Comparison of ENCODE assay signal across 14 cellular contexts in genomic region chr10:89235073-89235798, GRCh38. TPM values are rescaled to one million over a fixed set of nuclear protein-coding genes. Genes with fewer than 3 reads are reported as not detected.
DNase-seq lines count a peak whose midpoint lies in the region; TF ChIP-seq lines count a peak whose summit lies in the region.
"Had no signal": no experiment of that assay in that cellular context is flagged by ENCODE, and none has a peak within 500 bp of the region (broad histone marks: within the 10 kb centered on the region; RNA-seq: fewer than 3 reads in every experiment).

No MANE protein-coding gene starts in this region.

- H3K9me3 ChIP-seq in ascending aorta (no peaks in the 10 kb centered on the region), iPS-20b (ENCODE audit: insufficient read depth, low read depth, low read length) (no peaks in the 10 kb centered on the region), MM.1S (replicated peaks; ENCODE audit: insufficient read depth, low read length) (no peaks in the 10 kb centered on the region)

- no peaks in the 10 kb centered on the region for H3K9me2 ChIP-seq in MM.1S (replicated peaks; ENCODE audit: insufficient read depth, low read length)

- H3K79me2 ChIP-seq in MM.1S (ENCODE audit: low read length), result no peaks in the 10 kb centered on the region

- no peaks in the 10 kb centered on the region for H3F3A ChIP-seq in MM.1S (ENCODE audit: insufficient read depth, low read length)

- no peak overlapping the region for H3K4me3 ChIP-seq in ascending aorta
- peak overlapping the region; percentile 36; the same call in 1 of the 2 replicates for H3K4me3 ChIP-seq in iPS-20b (ENCODE audit: low read length)
- no peak overlapping the region for H3K4me3 ChIP-seq in MM.1S (ENCODE audit: low read length)
- H3K4me3 ChIP-seq: GM12878 had no signal

- H4K20me1 ChIP-seq in MM.1S (ENCODE audit: insufficient read depth, low read length), result no peaks in the 10 kb centered on the region

- H3K27ac Mint-ChIP-seq in chondrocyte (ENCODE audit: unreplicated experiment), result no peak overlapping the region
- H3K27ac Mint-ChIP-seq in progenitor cell of endocrine pancreas, result no peak overlapping the region
- H3K27ac Mint-ChIP-seq: CD8-positive, alpha-beta memory T cell had no signal

- DNase-seq in EH (ENCODE audit: low read depth) (peak; percentile 25), ascending aorta (ENCODE audit: low spot score in 2 of 2) (peak; percentile 38 to 81), putamen (ENCODE audit: low spot score) (peak; percentile 66), MM.1S (no peak), chondrocyte (ENCODE audit: low spot score) (no peak), progenitor cell of endocrine pancreas (ENCODE audit: low spot score, unreplicated experiment) (no peak)
- DNase-seq in activated CD4-positive, CD25-positive, alpha-beta regulatory T cell treated with anti-CD3 and anti-CD28 coated beads, Interleukin-2, amount 50 U/mL, for 72 hours, result no peak
- DNase-seq: amniotic stem cell; CD8-positive, alpha-beta memory T cell; NCI-H1105 treated with DMSO at 0.1 percent for 48 hours had no signal

- intact Hi-C loops in ascending aorta (cut with DNase I), result no loop called here

- H3K4me1 ChIP-seq in ascending aorta (no peaks in the 10 kb centered on the region), iPS-20b (ENCODE audit: insufficient read depth, low read length) (peaks cover 7% of the 10 kb centered on the region; the same call in 1 of the 2 replicates), MM.1S (ENCODE audit: low read length) (no peaks in the 10 kb centered on the region)

- no peak overlapping the region for H2AFZ ChIP-seq in MM.1S (ENCODE audit: low read length)

- TF ChIP-seq CTCF in ascending aorta (IDR thresholded peaks at IDR 0.05) (no peak), MM.1S (IDR thresholded peaks at IDR 0.05; ENCODE audit: low read length) (no peak), chondrocyte (IDR thresholded peaks at IDR 0.05) (no peak), progenitor cell of endocrine pancreas (IDR thresholded peaks at IDR 0.05; ENCODE audit: unreplicated experiment) (no peak)

- H3K9me3 Mint-ChIP-seq in chondrocyte (ENCODE audit: low read depth), result no peaks in the 10 kb centered on the region
- H3K9me3 Mint-ChIP-seq in progenitor cell of endocrine pancreas (ENCODE audit: low read depth), result no peaks in the 10 kb centered on the region
- H3K9me3 Mint-ChIP-seq: CD8-positive, alpha-beta memory T cell had no signal

- H3K27me3 Mint-ChIP-seq in chondrocyte (ENCODE audit: low read depth), result no peaks in the 10 kb centered on the region
- no peaks in the 10 kb centered on the region for H3K27me3 Mint-ChIP-seq in progenitor cell of endocrine pancreas
- H3K27me3 Mint-ChIP-seq: CD8-positive, alpha-beta memory T cell had no signal

- no peaks in the 10 kb centered on the region for H3K36me3 Mint-ChIP-seq in chondrocyte (ENCODE audit: low read depth)
- no peaks in the 10 kb centered on the region for H3K36me3 Mint-ChIP-seq in progenitor cell of endocrine pancreas (ENCODE audit: insufficient read depth)

- no peak overlapping the region for H3K27ac ChIP-seq in ascending aorta
- no peak overlapping the region for H3K27ac ChIP-seq in iPS-20b (ENCODE audit: low read length)
- no peak overlapping the region for H3K27ac ChIP-seq in MM.1S (ENCODE audit: low read length)
- H3K27ac ChIP-seq: epithelial cell of prostate had no signal

- no peak overlapping the region for H3K4me3 Mint-ChIP-seq in chondrocyte (ENCODE audit: unreplicated experiment)
- no peak overlapping the region for H3K4me3 Mint-ChIP-seq in progenitor cell of endocrine pancreas (ENCODE audit: low read depth)
- H3K4me3 Mint-ChIP-seq: CD8-positive, alpha-beta memory T cell had no signal

- H3K27me3 ChIP-seq in ascending aorta (no peaks in the 10 kb centered on the region), iPS-20b (ENCODE audit: insufficient read depth, low read length) (no peaks in the 10 kb centered on the region), MM.1S (replicated peaks; ENCODE audit: insufficient read depth, low read length) (no peaks in the 10 kb centered on the region)

- H3K4me2 ChIP-seq in MM.1S (ENCODE audit: low read depth, low read length), result no peak overlapping the region

- peaks cover 12 to 19% of the 10 kb centered on the region in 2 donors for H3K36me3 ChIP-seq in ascending aorta
- no peaks in the 10 kb centered on the region; the same call in 1 of the 2 replicates for H3K36me3 ChIP-seq in iPS-20b (ENCODE audit: insufficient read depth, low read depth, low read length)
- no peaks in the 10 kb centered on the region for H3K36me3 ChIP-seq in MM.1S (replicated peaks; ENCODE audit: insufficient read depth, low read length)

- H3K9ac ChIP-seq in iPS-20b (ENCODE audit: low read depth, low read length) (peak overlapping the region; percentile 6; the same call in 1 of the 2 replicates), MM.1S (ENCODE audit: low read length) (no peak overlapping the region)

- no peaks in the 10 kb centered on the region for H3K4me1 Mint-ChIP-seq in chondrocyte (ENCODE audit: low read depth)
- no peaks in the 10 kb centered on the region for H3K4me1 Mint-ChIP-seq in progenitor cell of endocrine pancreas (ENCODE audit: low read depth)

RNA-seq across cellular contexts. Expression of gene LIPA, which starts 16.3 kb away (rescaled TPM):
- 57.9 TPM for total RNA-seq in ascending aorta
- 35.8 to 52.5 TPM (median 44.1 TPM) in 3 replicates for total RNA-seq in chondrocyte
- total RNA-seq in progenitor cell of endocrine pancreas, result 17.0 and 19.5 TPM in 2 replicates

RNA-seq across cellular contexts. Expression of gene CH25H, which starts 28.1 kb away (rescaled TPM):
- total RNA-seq in ascending aorta, result 1.7 TPM
- not detected in 3 replicates for total RNA-seq in chondrocyte
- total RNA-seq in progenitor cell of endocrine pancreas, result not detected in 2 replicates
- total RNA-seq: CD8-positive, alpha-beta memory T cell; GM12878; T-helper 1 cell treated with Interleukin-12 subunit alpha and Interleukin-12 subunit beta and Interleukin-4 antibody, amounts not matched to agents 30 ng/mL and 1 ng/mL, for 36 hours had no signal

Comparison
In these comparisons a context has a peak if more than half of its experiments do, and no peak if none do; other contexts are left out.
1. DNase-seq: peak in EH (single experiment), ascending aorta (2 of 2) and putamen (single experiment); none in MM.1S (single experiment), activated CD4-positive, CD25-positive, alpha-beta regulatory T cell treated with anti-CD3 and anti-CD28 coated beads, Interleukin-2, amount 50 U/mL, for 72 hours (single experiment), chondrocyte (single experiment) and progenitor cell of endocrine pancreas (single experiment).